Comparison of ENCODE assay signal across 8 cellular contexts in the genomic region with DNA sequence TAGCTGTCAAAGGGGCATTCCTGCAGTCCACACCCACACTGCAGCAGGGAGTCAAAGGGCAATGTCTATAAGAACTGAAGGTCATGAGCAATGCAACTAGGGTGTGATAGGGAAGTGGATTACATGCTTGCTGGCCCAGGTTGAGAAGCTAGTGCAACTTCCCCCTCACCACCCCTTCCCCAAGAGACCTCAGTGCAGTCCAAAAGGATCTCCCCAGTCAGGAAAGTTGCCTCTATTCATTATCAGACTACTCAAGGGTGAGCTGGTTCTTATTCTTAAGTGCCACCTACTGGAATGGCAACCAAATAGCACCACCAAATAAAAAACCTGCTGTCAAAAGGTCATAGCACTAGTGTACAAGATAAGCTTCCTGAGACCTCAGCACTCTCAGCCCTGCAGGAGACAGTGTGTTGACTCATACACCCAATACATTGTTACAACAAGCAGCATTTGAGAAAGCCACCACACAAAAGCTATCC. TPM values are rescaled to one million over a fixed set of nuclear protein-coding genes. Genes with fewer than 3 reads are reported as not detected.
A peak's percentile ranks its signal among the peaks of the same experiment; 100 is the strongest.
DNase-seq lines count a peak whose midpoint lies in the region; ATAC-seq and TF ChIP-seq lines count a peak whose summit lies in the region.

No MANE protein-coding gene starts in this region.

- BruUV-seq in OCI-LY7 (replicated peaks; lab: Mats Ljungman, UMichigan) = no TSS peak

- H3K4me3 ChIP-seq in GM06990 (replicated peaks; ENCODE audit: low read depth, low read length) (no peak overlapping the region), H7 (ENCODE audit: insufficient read depth, low read depth, low read length) (no peak overlapping the region), OCI-LY7 (ENCODE audit: low read depth, low read length, poor library complexity, severe bottlenecking) (no peak overlapping the region), sigmoid colon (no peak overlapping the region), ovary (no peak overlapping the region)

- TF ChIP-seq CTCF in GM06990 (IDR thresholded peaks at IDR 0.05; ENCODE audit: insufficient read depth, low read length, poor library complexity, severe bottlenecking) (peak; percentile 55), OCI-LY7 (conservative IDR thresholded peaks at IDR 0.05; ENCODE audit: low read length) (peak; percentile 73), sigmoid colon (IDR thresholded peaks at IDR 0.05) (no peak), ovary (IDR thresholded peaks at IDR 0.05) (no peak)

- no peaks in the 10 kb centered on the region for H3K4me1 ChIP-seq in OCI-LY7 (ENCODE audit: insufficient read depth, low read length, poor library complexity, severe bottlenecking)
- H3K4me1 ChIP-seq in sigmoid colon = peaks cover 0 to 7% (median 0%) of the 10 kb centered on the region in 4 donors
- H3K4me1 ChIP-seq in ovary (ENCODE audit: insufficient read depth) = no peaks in the 10 kb centered on the region

- TF ChIP-seq POLR2A in sigmoid colon (IDR thresholded peaks at IDR 0.05) = no peak
- TF ChIP-seq POLR2A in ovary (IDR thresholded peaks at IDR 0.05) = no peak

- H4K20me1 ChIP-seq in OCI-LY7 (ENCODE audit: insufficient read depth, low read length) = no peaks in the 10 kb centered on the region

- DNase-seq in GM06990 (ENCODE audit: extremely low read depth, insufficient read length) = no peak
- peak; percentile 16 for DNase-seq in H7
- DNase-seq in OCI-LY7 (ENCODE audit: low spot score) = peak; percentile 45
- DNase-seq in iPS-NIHi7 (ENCODE audit: extremely low spot score) = peak; percentile 37
- no peak for DNase-seq in activated T-cell treated with anti-CD3 and anti-CD28 coated beads for 4 hours
- DNase-seq in sigmoid colon = no peak
- DNase-seq in ovary = no peak

- H3K79me2 ChIP-seq in OCI-LY7 (ENCODE audit: insufficient read depth, low read depth, low read length) = no peaks in the 10 kb centered on the region

- CTCF ChIA-PET in OCI-LY7 (lab: Charles Lee; ENCODE audit: unreplicated experiment) = interaction anchor here (0.6 kb wide), 1 partner anchor 29 kb away, joined by 3 read pairs; no protein-coding TSS in a partner anchor

- no peak overlapping the region for H2AFZ ChIP-seq in OCI-LY7 (ENCODE audit: low read length)

- H3K9me3 ChIP-seq in OCI-LY7 (ENCODE audit: low read length) = no peaks in the 10 kb centered on the region
- no peaks in the 10 kb centered on the region for H3K9me3 ChIP-seq in sigmoid colon
- peaks cover 0 to 3% of the 10 kb centered on the region in 2 donors for H3K9me3 ChIP-seq in ovary

- POLR2A ChIA-PET in OCI-LY7 (lab: Charles Lee) = interaction anchor here (0.6 to 2.1 kb wide), 3 partner anchors 8 to 466 kb away, joined by 3 to 6 read pairs (median 3); no protein-coding TSS in a partner anchor

- no peak for ATAC-seq in HG02870 (IDR thresholded peaks at IDR 0.05; ENCODE audit: unreplicated experiment)

- H3K27me3 ChIP-seq in GM06990 (replicated peaks; ENCODE audit: control insufficient read depth, insufficient read depth, low read length) (no peaks in the 10 kb centered on the region), H7 (ENCODE audit: control insufficient read depth, insufficient read depth, low read length) (no peaks in the 10 kb centered on the region), sigmoid colon (no peaks in the 10 kb centered on the region), ovary (no peaks in the 10 kb centered on the region)

- H3K36me3 ChIP-seq in GM06990 (ENCODE audit: control insufficient read depth, insufficient read depth, low read length) = no peaks in the 10 kb centered on the region; the same call in 1 of the 2 replicates
- no peaks in the 10 kb centered on the region for H3K36me3 ChIP-seq in H7 (replicated peaks; ENCODE audit: control insufficient read depth, insufficient read depth, low read length)
- no peaks in the 10 kb centered on the region for H3K36me3 ChIP-seq in OCI-LY7 (ENCODE audit: insufficient read depth, low read length)
- H3K36me3 ChIP-seq in sigmoid colon = no peaks in the 10 kb centered on the region
- H3K36me3 ChIP-seq in ovary = no peaks in the 10 kb centered on the region

- H3K9me2 ChIP-seq in OCI-LY7 (ENCODE audit: insufficient read depth, low read length) = no peaks in the 10 kb centered on the region

- H3K27ac ChIP-seq in OCI-LY7 (ENCODE audit: low read depth, low read length, poor library complexity, severe bottlenecking) (no peak overlapping the region), sigmoid colon (no peak overlapping the region), ovary (no peak overlapping the region)

- TF ChIP-seq EP300 in sigmoid colon (IDR thresholded peaks at IDR 0.05) (no peak), ovary (IDR thresholded peaks at IDR 0.05) (no peak)

- intact Hi-C loops in OCI-LY7 (cut with micrococcal nuclease; ENCODE audit: unreplicated experiment) = no loop called here
- intact Hi-C loops in sigmoid colon (cut with DNase I) = no loop called here
- intact Hi-C loops in ovary (cut with DNase I) = no loop called here

- no peak overlapping the region for H3K4me2 ChIP-seq in OCI-LY7 (ENCODE audit: low read length)

RNA-seq across cellular contexts. Expression of a gene that starts 28.2 kb away (rescaled TPM):
- 8.2 and 9.7 TPM in 2 replicates for total RNA-seq in H7 (2014; rRNA removed; shearing (Covaris generic))
- total RNA-seq in OCI-LY7 (2014; rRNA removed; shearing (Covaris generic)) = 12.6 and 16.1 TPM in 2 replicates
- total RNA-seq in OCI-LY7 (2022) = 19.7 and 21.4 TPM in 2 replicates
- 10 to 100 TPM in 1 of 4 donors, 1 to 10 TPM in 3; 8.3 to 11.4 (median 9.1) TPM for total RNA-seq in sigmoid colon
- polyA plus RNA-seq in sigmoid colon = 10 to 100 TPM in 1 of 3 donors, 1 to 10 TPM in 2; 6.6 to 11.6 (median 9.8) TPM
- total RNA-seq in ovary = 10 to 100 TPM in 3 of 7 donors, 1 to 10 TPM in 4; 2.8 to 17.8 (median 9.9) TPM
- polyA plus RNA-seq in ovary = 10 to 100 TPM in 1 of 2 donors, 1 to 10 TPM in 1; 8.4 to 10.6 TPM

Comparison
In these comparisons a context has a peak if more than half of its experiments do, and no peak if none do; other contexts are left out.
1. DNase-seq: peak in H7 (single experiment), OCI-LY7 (single experiment) and iPS-NIHi7 (single experiment); none in GM06990 (single experiment), activated T-cell treated with anti-CD3 and anti-CD28 coated beads for 4 hours (single experiment), sigmoid colon (single experiment) and ovary (0 of 5).
2. CTCF ChIP-seq: peak in GM06990 (single experiment) and OCI-LY7 (single experiment); none in sigmoid colon (0 of 4) and ovary (0 of 3).